In the genomic region with DNA sequence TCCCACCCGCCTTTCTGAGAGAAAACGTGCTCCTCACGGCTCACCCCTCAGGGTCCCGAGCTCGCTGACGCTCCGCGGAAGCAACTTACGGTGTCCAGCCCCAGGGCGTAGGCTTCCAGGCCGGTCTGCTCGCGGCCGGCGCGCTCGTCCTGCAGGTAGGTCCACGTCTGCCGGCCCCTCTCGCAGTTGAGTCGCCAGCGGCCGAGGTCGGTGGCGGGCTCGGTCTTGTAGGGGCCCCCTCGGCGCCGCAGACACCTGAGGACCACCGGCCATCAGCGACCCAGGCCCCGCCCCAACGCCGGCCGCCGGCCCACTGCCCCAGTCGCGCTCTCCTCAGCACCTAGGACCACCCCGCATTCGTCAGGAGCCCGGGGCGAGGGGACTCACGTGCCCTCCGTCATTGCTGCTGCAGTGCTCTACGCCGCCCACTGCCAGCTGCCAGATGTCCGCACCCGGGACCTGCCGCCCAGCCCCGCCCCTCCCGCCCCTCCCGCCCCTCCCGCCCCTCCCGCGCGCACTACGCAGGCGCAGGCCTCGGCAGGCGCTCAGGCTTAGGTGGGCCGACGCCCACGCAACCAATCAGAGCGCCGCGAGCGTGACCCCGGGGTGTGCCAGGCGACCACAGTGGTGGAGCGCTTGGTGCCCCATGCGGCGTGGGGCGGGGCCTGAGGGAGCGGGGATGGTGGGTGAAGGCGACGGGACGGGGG, we compare ENCODE assay signal across 8 cellular contexts. TPM values are rescaled to one million over a fixed set of nuclear protein-coding genes. Genes with fewer than 3 reads are reported as not detected.
DNase-seq lines count a peak whose midpoint lies in the region; ATAC-seq and TF ChIP-seq lines count a peak whose summit lies in the region.

Gene LSS (minus strand): TSS at position 430 of the 707 bp plus-strand sequence. CDS start 29 bp downstream, at position 401.

- H3K36me3 ChIP-seq in KOPT-K1 (ENCODE audit: insufficient read depth, low read length) (peaks cover 42% of the 10 kb centered on the region), Peyer's patch (peaks cover 0 to 14% (median 0%) of the 10 kb centered on the region in 3 donors), muscle layer of colon (ENCODE audit: insufficient read depth, low read length) (no peaks in the 10 kb centered on the region)

- H3K27me3 ChIP-seq in Peyer's patch (no peaks in the 10 kb centered on the region), muscle layer of colon (ENCODE audit: control insufficient read depth in 1 of 2, insufficient read depth in 2 of 2, low read length in 2 of 2) (no peaks in the 10 kb centered on the region)

- peaks cover 0 to 24% (median 3%) of the 10 kb centered on the region in 4 donors for H3K4me1 ChIP-seq in Peyer's patch
- peaks cover 24% of the 10 kb centered on the region for H3K4me1 ChIP-seq in muscle layer of colon (ENCODE audit: insufficient read depth, low read length)

- no peak for TF ChIP-seq CTCF in Peyer's patch (IDR thresholded peaks at IDR 0.05)

- ATAC-seq in GM21786 (IDR thresholded peaks at IDR 0.05; ENCODE audit: unreplicated experiment) (peak; percentile 69), esophagus mucosa (peak; percentile 93)

- H3K27ac ChIP-seq in KOPT-K1 (ENCODE audit: low read depth, low read length, poor library complexity, severe bottlenecking), result peak within 1 kb of the TSS; percentile 75
- H3K27ac ChIP-seq in Peyer's patch, result peak within 1 kb of the TSS; percentile 77 to 89 (median 78)
- peak within 1 kb of the TSS; percentile 84 for H3K27ac ChIP-seq in muscle layer of colon (ENCODE audit: low read depth, low read length)

- peak in 1 of 2 donors; percentile 55 for TF ChIP-seq POLR2A in Peyer's patch (IDR thresholded peaks at IDR 0.05)

- peak; percentile 98 for DNase-seq in DMS53 (lab: John Stamatoyannopoulos, UW)
- peak; percentile 99 for DNase-seq in Peyer's patch
- DNase-seq in activated T-cell treated with anti-CD3 and anti-CD28 coated beads, Interleukin-2, amount 50 U/mL, for 48 hours, result peak; percentile 96
- peak; percentile 94 to 95 for DNase-seq in stimulated activated CD8-positive, alpha-beta memory T cell treated with anti-CD3 and anti-CD28 coated beads, Interleukin-7, amount 100 ng/mL, for 1 hour (ENCODE audit: low read depth in 2 of 2)

- peak within 1 kb of the TSS; percentile 4 for H3K9ac ChIP-seq in muscle layer of colon (ENCODE audit: low read length)

- H3K4me3 ChIP-seq in Peyer's patch, result peak within 1 kb of the TSS; percentile 72 to 93 (median 86)
- peak within 1 kb of the TSS; percentile 69 to 71 for H3K4me3 ChIP-seq in muscle layer of colon (ENCODE audit: low read depth in 1 of 2, low read length in 2 of 2)

- H3K9me3 ChIP-seq in KOPT-K1 (ENCODE audit: insufficient read depth, low read length, poor library complexity, severe bottlenecking), result no peaks in the 10 kb centered on the region
- H3K9me3 ChIP-seq in Peyer's patch, result no peaks in the 10 kb centered on the region
- H3K9me3 ChIP-seq in muscle layer of colon (ENCODE audit: low read length), result no peaks in the 10 kb centered on the region

RNA-seq across cellular contexts. Expression of gene LSS, which starts in this region (rescaled TPM):
- total RNA-seq in Peyer's patch (100 to 1,000 TPM in 1 of 4 donors, 10 to 100 TPM in 3; 43.7 to 172 (median 66.5) TPM), esophagus mucosa (92.6 TPM)

Comparison
In these comparisons a context has a peak if more than half of its experiments do, and no peak if none do; other contexts are left out.
1. Peak in every context shown above with its lines: DNase-seq, ATAC-seq, H3K4me3 ChIP-seq and H3K27ac ChIP-seq.